1 cellular context compared by ENCODE assay signal in the genomic region with DNA sequence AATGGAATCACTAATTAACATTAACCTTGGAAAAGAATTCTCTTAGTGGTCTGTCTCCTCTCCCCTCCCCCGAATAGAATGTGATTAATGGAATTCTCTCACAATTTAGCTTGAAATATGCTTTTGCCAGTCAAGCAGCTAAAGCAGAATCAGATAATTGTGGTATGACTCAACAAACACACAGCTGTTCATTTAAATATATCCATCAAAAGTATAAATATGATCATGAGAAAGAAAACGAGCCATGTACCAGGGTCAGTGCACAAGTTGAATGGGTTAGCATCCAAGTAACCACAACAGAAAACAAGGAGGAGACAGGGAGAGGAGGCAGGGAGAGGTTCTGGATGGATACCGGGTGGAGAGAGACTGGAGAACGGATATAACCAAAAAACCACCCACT.
TF ChIP-seq lines count a peak whose summit lies in the region.

No MANE protein-coding gene starts in this region.

TF ChIP-seq in IMR-90, 13 proteins besides CTCF, POLR2A, EP300 and RAD21 (continued from another document):
- TF ChIP-seq USF2 (IDR thresholded peaks at IDR 0.05; ENCODE audit: low read depth, low read length), result no peak
- TF ChIP-seq NFE2L2 (IDR thresholded peaks at IDR 0.05; ENCODE audit: low read depth, low read length), result no peak
- no peak for TF ChIP-seq SMC3 (IDR thresholded peaks at IDR 0.05; ENCODE audit: low read depth, low read length)
- TF ChIP-seq MXI1 (IDR thresholded peaks at IDR 0.05; ENCODE audit: borderline replicate concordance, low read depth, low read length), result no peak
- TF ChIP-seq MAZ (IDR thresholded peaks at IDR 0.05; ENCODE audit: borderline replicate concordance, low read depth, low read length), result no peak
- TF ChIP-seq RFX5 (IDR thresholded peaks at IDR 0.05; ENCODE audit: low read depth, low read length), result no peak
- TF ChIP-seq FOS (IDR thresholded peaks at IDR 0.05; ENCODE audit: low read depth, low read length), result no peak
- TF ChIP-seq, protein P1, sequence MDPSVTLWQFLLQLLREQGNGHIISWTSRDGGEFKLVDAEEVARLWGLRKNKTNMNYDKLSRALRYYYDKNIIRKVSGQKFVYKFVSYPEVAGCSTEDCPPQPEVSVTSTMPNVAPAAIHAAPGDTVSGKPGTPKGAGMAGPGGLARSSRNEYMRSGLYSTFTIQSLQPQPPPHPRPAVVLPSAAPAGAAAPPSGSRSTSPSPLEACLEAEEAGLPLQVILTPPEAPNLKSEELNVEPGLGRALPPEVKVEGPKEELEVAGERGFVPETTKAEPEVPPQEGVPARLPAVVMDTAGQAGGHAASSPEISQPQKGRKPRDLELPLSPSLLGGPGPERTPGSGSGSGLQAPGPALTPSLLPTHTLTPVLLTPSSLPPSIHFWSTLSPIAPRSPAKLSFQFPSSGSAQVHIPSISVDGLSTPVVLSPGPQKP (IDR thresholded peaks at IDR 0.05; ENCODE audit: borderline replicate concordance, low read depth, low read length), result no peak
